Comparison of ENCODE assay signal across 12 cellular contexts in genomic region chr4:86543560-86544312, GRCh38. TPM values are rescaled to one million over a fixed set of nuclear protein-coding genes. Genes with fewer than 3 reads are reported as not detected.
DNase-seq lines count a peak whose midpoint lies in the region; ATAC-seq and TF ChIP-seq lines count a peak whose summit lies in the region.
"Had no signal": no experiment of that assay in that cellular context is flagged by ENCODE, and none has a peak within 500 bp of the region (broad histone marks: within the 10 kb centered on the region; RNA-seq: fewer than 3 reads in every experiment).

No MANE protein-coding gene starts in this region.

- no peaks in the 10 kb centered on the region for H3K36me3 Mint-ChIP-seq in CD4-positive, alpha-beta T cell (ENCODE audit: low read depth)
- H3K36me3 Mint-ChIP-seq in GM23338 (ENCODE audit: low read depth) = peaks cover 8% of the 10 kb centered on the region; the same call in 2 of the 3 replicates
- H3K36me3 Mint-ChIP-seq in activated T-helper 2 cell treated with anti-CD3 and anti-CD28 coated beads, Interferon-gamma antibody, Interleukin-2, Interleukin-4, amounts not matched to agents 10 μg/mL and 5 μg/mL and 100 μg/mL, durations not matched to agents 14 hours and 24 hours and 36 hours (ENCODE audit: low read depth) = peaks cover 3% of the 10 kb centered on the region
- H3K36me3 Mint-ChIP-seq in CD8-positive, alpha-beta T cell = no peaks in the 10 kb centered on the region
- H3K36me3 Mint-ChIP-seq: activated naive CD8-positive, alpha-beta T cell treated with anti-CD3 and anti-CD28 coated beads for 36 hours had no signal

- no peak overlapping the region for H3K27ac ChIP-seq in CD4-positive, alpha-beta T cell (ENCODE audit: low read depth, low read length)
- H3K27ac ChIP-seq in GM23338 (ENCODE audit: low read depth) = no peak overlapping the region
- no peak overlapping the region for H3K27ac ChIP-seq in CD8-positive, alpha-beta T cell (ENCODE audit: low read depth, low read length)
- H3K27ac ChIP-seq: thoracic aorta had no signal

- peak overlapping the region; percentile 68 for H3K4me3 Mint-ChIP-seq in CD4-positive, alpha-beta T cell
- no peak overlapping the region for H3K4me3 Mint-ChIP-seq in GM23338
- no peak overlapping the region for H3K4me3 Mint-ChIP-seq in activated T-helper 2 cell treated with anti-CD3 and anti-CD28 coated beads, Interferon-gamma antibody, Interleukin-2, Interleukin-4, amounts not matched to agents 10 μg/mL and 5 μg/mL and 100 μg/mL, durations not matched to agents 14 hours and 24 hours and 36 hours (ENCODE audit: low read depth)
- H3K4me3 Mint-ChIP-seq in CD8-positive, alpha-beta T cell = no peak overlapping the region
- H3K4me3 Mint-ChIP-seq: activated naive CD8-positive, alpha-beta T cell treated with anti-CD3 and anti-CD28 coated beads for 36 hours had no signal

- H3K4me1 Mint-ChIP-seq in CD4-positive, alpha-beta T cell (ENCODE audit: low read depth) = peaks cover 24% of the 10 kb centered on the region
- H3K4me1 Mint-ChIP-seq in GM23338 = peaks cover 9% of the 10 kb centered on the region
- peaks cover 26% of the 10 kb centered on the region for H3K4me1 Mint-ChIP-seq in activated T-helper 2 cell treated with anti-CD3 and anti-CD28 coated beads, Interferon-gamma antibody, Interleukin-2, Interleukin-4, amounts not matched to agents 10 μg/mL and 5 μg/mL and 100 μg/mL, durations not matched to agents 14 hours and 24 hours and 36 hours (ENCODE audit: low read depth)
- peaks cover 8% of the 10 kb centered on the region for H3K4me1 Mint-ChIP-seq in CD8-positive, alpha-beta T cell (ENCODE audit: low read depth)

- peaks cover 2% of the 10 kb centered on the region for H3K9me3 Mint-ChIP-seq in CD4-positive, alpha-beta T cell
- peaks cover 6% of the 10 kb centered on the region for H3K9me3 Mint-ChIP-seq in GM23338
- H3K9me3 Mint-ChIP-seq in activated T-helper 2 cell treated with anti-CD3 and anti-CD28 coated beads, Interferon-gamma antibody, Interleukin-2, Interleukin-4, amounts not matched to agents 10 μg/mL and 5 μg/mL and 100 μg/mL, durations not matched to agents 14 hours and 24 hours and 36 hours = no peaks in the 10 kb centered on the region
- H3K9me3 Mint-ChIP-seq in CD8-positive, alpha-beta T cell = no peaks in the 10 kb centered on the region
- H3K9me3 Mint-ChIP-seq: activated naive CD8-positive, alpha-beta T cell treated with anti-CD3 and anti-CD28 coated beads for 36 hours had no signal

- no peaks in the 10 kb centered on the region for H3K27me3 Mint-ChIP-seq in CD4-positive, alpha-beta T cell
- peaks cover 1% of the 10 kb centered on the region for H3K27me3 Mint-ChIP-seq in GM23338 (ENCODE audit: insufficient read depth, low read depth, poor library complexity)
- peaks cover 15% of the 10 kb centered on the region for H3K27me3 Mint-ChIP-seq in activated T-helper 2 cell treated with anti-CD3 and anti-CD28 coated beads, Interferon-gamma antibody, Interleukin-2, Interleukin-4, amounts not matched to agents 10 μg/mL and 5 μg/mL and 100 μg/mL, durations not matched to agents 14 hours and 24 hours and 36 hours (ENCODE audit: low read depth)
- peaks cover 2% of the 10 kb centered on the region for H3K27me3 Mint-ChIP-seq in CD8-positive, alpha-beta T cell (ENCODE audit: low read depth)

- H3F3A ChIP-seq in GM23338 (replicated peaks; ENCODE audit: low read depth) = no peaks in the 10 kb centered on the region

- 0 out of 2 replicates have a peak, but pooled peaks cover 2% of the 10 kb centered on the region for H3K9me2 ChIP-seq in GM23338 (ENCODE audit: insufficient read depth)

- H3K9me3 ChIP-seq in CD4-positive, alpha-beta T cell (ENCODE audit: control insufficient read depth, low read length) = no peaks in the 10 kb centered on the region
- no peaks in the 10 kb centered on the region for H3K9me3 ChIP-seq in CD8-positive, alpha-beta T cell (ENCODE audit: low read length)
- H3K9me3 ChIP-seq: thoracic aorta had no signal

- H3K36me3 ChIP-seq in GM23338 (ENCODE audit: insufficient read depth) = no peaks in the 10 kb centered on the region
- no peaks in the 10 kb centered on the region for H3K36me3 ChIP-seq in CD8-positive, alpha-beta T cell (ENCODE audit: insufficient read depth, low read length)
- H3K36me3 ChIP-seq: thoracic aorta had no signal

- no peak for TF ChIP-seq CTCF in CD4-positive, alpha-beta T cell (IDR thresholded peaks at IDR 0.05)
- no peak for TF ChIP-seq CTCF in GM23338 (conservative IDR thresholded peaks at IDR 0.05; ENCODE audit: low read depth in 2 of 2)
- TF ChIP-seq CTCF in CD8-positive, alpha-beta T cell (IDR thresholded peaks at IDR 0.05) = no peak

- H3K27me3 ChIP-seq in CD4-positive, alpha-beta T cell (ENCODE audit: control insufficient read depth, insufficient read depth, low read length) = no peaks in the 10 kb centered on the region
- H3K27me3 ChIP-seq in GM23338 (ENCODE audit: insufficient read depth) = no peaks in the 10 kb centered on the region
- no peaks in the 10 kb centered on the region for H3K27me3 ChIP-seq in CD8-positive, alpha-beta T cell (ENCODE audit: insufficient read depth, low read length)

- POLR2A ChIA-PET in CD4-positive, alpha-beta T cell (lab: Charles Lee) = interaction anchor here (0.6 to 1.3 kb wide), 2 partner anchors 51 to 1838 kb away, joined by 3 to 9 read pairs; partner anchors contain the start of gene PTPN13
- POLR2A ChIA-PET in CD8-positive, alpha-beta T cell (lab: Charles Lee) = interaction anchor here (0.6 kb wide), 1 partner anchor 46 kb away, joined by 6 read pairs; no protein-coding TSS in a partner anchor

- H3K4me1 ChIP-seq in GM23338 (ENCODE audit: insufficient read depth) = no peaks in the 10 kb centered on the region
- H3K4me1 ChIP-seq in CD8-positive, alpha-beta T cell (ENCODE audit: insufficient read depth, low read length) = no peaks in the 10 kb centered on the region

- no peaks in the 10 kb centered on the region for H4K20me1 ChIP-seq in GM23338 (replicated peaks; ENCODE audit: insufficient read depth)

- CTCF ChIA-PET in CD4-positive, alpha-beta T cell (lab: Charles Lee) = no interaction called here
- CTCF ChIA-PET in CD8-positive, alpha-beta T cell (lab: Charles Lee) = no interaction called here

- H2AFZ ChIP-seq in GM23338 = no peak overlapping the region

- no peak overlapping the region for H3K4me3 ChIP-seq in GM23338
- no peak overlapping the region for H3K4me3 ChIP-seq in CD8-positive, alpha-beta T cell (ENCODE audit: low read depth, low read length)
- H3K4me3 ChIP-seq: thoracic aorta had no signal

- no peaks in the 10 kb centered on the region for H3K79me2 ChIP-seq in GM23338 (replicated peaks; ENCODE audit: insufficient read depth)

- no peak for ATAC-seq in CD4-positive, alpha-beta T cell (ENCODE audit: poor library complexity)
- ATAC-seq in GM23338 = no peak
- ATAC-seq in GM19452 (IDR thresholded peaks at IDR 0.05; ENCODE audit: unreplicated experiment) = no peak
- no peak for ATAC-seq in CD8-positive, alpha-beta T cell
- ATAC-seq in GM21576 (IDR thresholded peaks at IDR 0.05; ENCODE audit: unreplicated experiment) = no peak

- H3K4me2 ChIP-seq in GM23338 = no peak overlapping the region

- intact Hi-C loops in CD4-positive, alpha-beta T cell (cut with DNase I, micrococcal nuclease) = no loop called here
- intact Hi-C loops in activated T-helper 2 cell treated with anti-CD3 and anti-CD28 coated beads, Interferon-gamma antibody, Interleukin-2, Interleukin-4, amounts not matched to agents 10 μg/mL and 5 μg/mL and 100 μg/mL, durations not matched to agents 14 hours and 24 hours and 36 hours (cut with micrococcal nuclease) = loop anchor here (1.0 kb wide), 1 partner anchor 462 kb away; no protein-coding TSS in a partner anchor
- intact Hi-C loops in CD8-positive, alpha-beta T cell (cut with DNase I, micrococcal nuclease) = no loop called here

- no peak for DNase-seq in CD4-positive, alpha-beta T cell
- peak; percentile 6 for DNase-seq in GM23338 (ENCODE audit: low spot score)
- no peak for DNase-seq in activated T-helper 2 cell treated with anti-CD3 and anti-CD28 coated beads, Interferon-gamma antibody, Interleukin-2, Interleukin-4, amounts not matched to agents 10 μg/mL and 5 μg/mL and 100 μg/mL, durations not matched to agents 14 hours and 24 hours and 36 hours (ENCODE audit: low spot score)
- peak; percentile 58 for DNase-seq in kidney tubule cell (ENCODE audit: low spot score)
- no peak for DNase-seq in CD8-positive, alpha-beta T cell
- DNase-seq in stimulated activated CD4-positive, alpha-beta T cell treated with anti-CD3 and anti-CD28 coated beads, Interleukin-4, amount 100 ng/mL, for 24 hours = no peak
- DNase-seq: activated naive CD8-positive, alpha-beta T cell treated with anti-CD3 and anti-CD28 coated beads for 36 hours; cortex of kidney; NCI-H187 had no signal

- peak overlapping the region; percentile 83 for H3K27ac Mint-ChIP-seq in CD4-positive, alpha-beta T cell
- H3K27ac Mint-ChIP-seq in GM23338 = 0 out of 2 replicates have a peak overlapping the region, but pooled peaks have one; percentile 1
- peak overlapping the region; percentile 23 for H3K27ac Mint-ChIP-seq in activated T-helper 2 cell treated with anti-CD3 and anti-CD28 coated beads, Interferon-gamma antibody, Interleukin-2, Interleukin-4, amounts not matched to agents 10 μg/mL and 5 μg/mL and 100 μg/mL, durations not matched to agents 14 hours and 24 hours and 36 hours
- no peak overlapping the region for H3K27ac Mint-ChIP-seq in CD8-positive, alpha-beta T cell
- H3K27ac Mint-ChIP-seq: activated naive CD8-positive, alpha-beta T cell treated with anti-CD3 and anti-CD28 coated beads for 36 hours had no signal

TF ChIP-seq in GM23338, 12 proteins besides CTCF, POLR2A, EP300 and RAD21 (continues in another document):
- no peak for TF ChIP-seq ZNF114 (CRISPR knock-in tag; IDR thresholded peaks at IDR 0.05)

RNA-seq across cellular contexts. Expression of gene PTPN13, which starts 50.4 kb away (rescaled TPM):
- 1 to 10 TPM; 3.9 to 4.1 TPM for total RNA-seq in CD4-positive, alpha-beta T cell
- 45.1 and 49.9 TPM in 2 replicates for total RNA-seq in GM23338 (2014; rRNA removed; shearing (Covaris generic))
- 11.5 and 12.6 TPM in 2 replicates for polyA plus RNA-seq in GM23338 (2016; fragmentation: Nextera tagmentation; extraction: Ambion mirVana)
- total RNA-seq in activated T-helper 2 cell treated with anti-CD3 and anti-CD28 coated beads, Interferon-gamma antibody, Interleukin-2, Interleukin-4, amounts not matched to agents 10 μg/mL and 5 μg/mL and 100 μg/mL, durations not matched to agents 14 hours and 24 hours and 36 hours = 0.18 and 0.25 TPM in 2 replicates
- under 1 TPM; 0.35 to 0.72 TPM for total RNA-seq in CD8-positive, alpha-beta T cell

Comparison
In these comparisons a context has a peak if more than half of its experiments do, and no peak if none do; other contexts are left out.
1. DNase-seq: peak in GM23338 (single experiment) and kidney tubule cell (single experiment); none in CD4-positive, alpha-beta T cell (0 of 10), activated T-helper 2 cell treated with anti-CD3 and anti-CD28 coated beads, Interferon-gamma antibody, Interleukin-2, Interleukin-4, amounts not matched to agents 10 μg/mL and 5 μg/mL and 100 μg/mL, durations not matched to agents 14 hours and 24 hours and 36 hours (single experiment), CD8-positive, alpha-beta T cell (0 of 7) and stimulated activated CD4-positive, alpha-beta T cell treated with anti-CD3 and anti-CD28 coated beads, Interleukin-4, amount 100 ng/mL, for 24 hours (single experiment).